In the genomic region with DNA sequence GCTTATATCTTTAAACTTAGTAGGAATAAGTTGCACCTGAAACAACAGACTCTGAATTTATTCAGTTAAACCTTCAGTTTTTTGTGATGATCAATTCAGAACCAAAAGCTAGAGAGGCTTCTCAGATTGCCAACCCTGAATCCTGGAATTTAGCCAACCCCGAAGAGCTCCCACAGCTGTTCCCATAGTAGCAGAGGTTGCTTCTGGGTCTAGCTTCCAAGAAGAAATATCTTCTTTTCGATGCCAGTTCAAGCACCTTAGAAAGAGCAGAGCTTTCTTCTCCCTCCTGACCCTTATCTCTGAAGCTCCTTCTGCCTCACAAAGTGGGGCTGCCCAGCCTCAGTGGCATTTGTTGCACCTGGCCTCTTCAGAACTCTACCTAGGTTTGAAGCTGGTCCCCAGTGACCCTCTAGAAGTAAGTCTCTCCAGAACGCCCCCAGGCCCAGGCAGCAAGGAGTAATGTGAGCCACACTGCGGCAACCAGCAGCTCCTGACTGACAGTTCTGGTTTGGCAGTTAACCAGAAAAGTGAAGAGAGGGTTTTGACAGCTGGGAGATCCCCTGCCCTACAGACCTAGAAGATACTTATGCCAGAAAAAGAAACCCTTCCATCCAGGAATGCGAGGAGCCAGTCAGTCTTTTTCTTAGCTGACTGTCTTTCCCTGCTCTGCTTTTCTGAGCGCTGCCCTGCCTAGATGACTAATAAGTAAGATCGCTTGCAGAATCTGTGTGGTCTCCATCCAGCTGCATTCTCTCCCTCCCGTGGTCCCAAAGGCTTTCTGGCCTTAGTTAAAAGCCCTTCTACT, we compare ENCODE assay signal across 1 cellular context.
TF ChIP-seq lines count a peak whose summit lies in the region.

No MANE protein-coding gene starts in this region.

TF ChIP-seq in SK-N-SH, 30 proteins besides CTCF, POLR2A, EP300 and RAD21 (continued from another document):
- TF ChIP-seq, protein P1, sequence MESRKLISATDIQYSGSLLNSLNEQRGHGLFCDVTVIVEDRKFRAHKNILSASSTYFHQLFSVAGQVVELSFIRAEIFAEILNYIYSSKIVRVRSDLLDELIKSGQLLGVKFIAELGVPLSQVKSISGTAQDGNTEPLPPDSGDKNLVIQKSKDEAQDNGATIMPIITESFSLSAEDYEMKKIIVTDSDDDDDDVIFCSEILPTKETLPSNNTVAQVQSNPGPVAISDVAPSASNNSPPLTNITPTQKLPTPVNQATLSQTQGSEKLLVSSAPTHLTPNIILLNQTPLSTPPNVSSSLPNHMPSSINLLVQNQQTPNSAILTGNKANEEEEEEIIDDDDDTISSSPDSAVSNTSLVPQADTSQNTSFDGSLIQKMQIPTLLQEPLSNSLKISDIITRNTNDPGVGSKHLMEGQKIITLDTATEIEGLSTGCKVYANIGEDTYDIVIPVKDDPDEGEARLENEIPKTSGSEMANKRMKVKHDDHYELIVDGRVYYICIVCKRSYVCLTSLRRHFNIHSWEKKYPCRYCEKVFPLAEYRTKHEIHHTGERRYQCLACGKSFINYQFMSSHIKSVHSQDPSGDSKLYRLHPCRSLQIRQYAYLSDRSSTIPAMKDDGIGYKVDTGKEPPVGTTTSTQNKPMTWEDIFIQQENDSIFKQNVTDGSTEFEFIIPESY (IDR thresholded peaks at IDR 0.05; ENCODE audit: borderline replicate concordance, low read depth), result no peak
- no peak for TF ChIP-seq MXI1 (IDR thresholded peaks at IDR 0.05; ENCODE audit: low read depth, low read length)
- TF ChIP-seq, protein P2, sequence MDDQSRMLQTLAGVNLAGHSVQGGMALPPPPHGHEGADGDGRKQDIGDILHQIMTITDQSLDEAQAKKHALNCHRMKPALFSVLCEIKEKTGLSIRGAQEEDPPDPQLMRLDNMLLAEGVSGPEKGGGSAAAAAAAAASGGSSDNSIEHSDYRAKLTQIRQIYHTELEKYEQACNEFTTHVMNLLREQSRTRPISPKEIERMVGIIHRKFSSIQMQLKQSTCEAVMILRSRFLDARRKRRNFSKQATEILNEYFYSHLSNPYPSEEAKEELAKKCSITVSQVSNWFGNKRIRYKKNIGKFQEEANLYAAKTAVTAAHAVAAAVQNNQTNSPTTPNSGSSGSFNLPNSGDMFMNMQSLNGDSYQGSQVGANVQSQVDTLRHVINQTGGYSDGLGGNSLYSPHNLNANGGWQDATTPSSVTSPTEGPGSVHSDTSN (IDR thresholded peaks at IDR 0.05), result peak; percentile 90
- TF ChIP-seq, protein P3, sequence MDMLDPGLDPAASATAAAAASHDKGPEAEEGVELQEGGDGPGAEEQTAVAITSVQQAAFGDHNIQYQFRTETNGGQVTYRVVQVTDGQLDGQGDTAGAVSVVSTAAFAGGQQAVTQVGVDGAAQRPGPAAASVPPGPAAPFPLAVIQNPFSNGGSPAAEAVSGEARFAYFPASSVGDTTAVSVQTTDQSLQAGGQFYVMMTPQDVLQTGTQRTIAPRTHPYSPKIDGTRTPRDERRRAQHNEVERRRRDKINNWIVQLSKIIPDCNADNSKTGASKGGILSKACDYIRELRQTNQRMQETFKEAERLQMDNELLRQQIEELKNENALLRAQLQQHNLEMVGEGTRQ (IDR thresholded peaks at IDR 0.05; ENCODE audit: borderline replicate concordance, low read depth, low read length), result no peak
- TF ChIP-seq NRF1 (IDR thresholded peaks at IDR 0.05; ENCODE audit: low read depth, low read length), result no peak
